Comparison of ENCODE assay signal across 2 cellular contexts in genomic region chr18:63298393-63299015, GRCh38.
TF ChIP-seq lines count a peak whose summit lies in the region.

No MANE protein-coding gene starts in this region.

TF ChIP-seq in A549, 52 proteins besides CTCF, POLR2A, EP300 and RAD21:
- TF ChIP-seq KDM5A (IDR thresholded peaks at IDR 0.05), result no peak
- TF ChIP-seq MAFK (IDR thresholded peaks at IDR 0.05; ENCODE audit: partially characterized antibody), result peak; percentile 15

TF ChIP-seq in IMR-90, 13 proteins besides CTCF, POLR2A, EP300 and RAD21:
- TF ChIP-seq MAFK (IDR thresholded peaks at IDR 0.05; ENCODE audit: low read depth, low read length) (peak; percentile 26; the same call in 1 of the 2 replicates), FOS (IDR thresholded peaks at IDR 0.05; ENCODE audit: low read depth, low read length) (no peak)
